Comparison of ENCODE assay signal across 14 cellular contexts in the genomic region with DNA sequence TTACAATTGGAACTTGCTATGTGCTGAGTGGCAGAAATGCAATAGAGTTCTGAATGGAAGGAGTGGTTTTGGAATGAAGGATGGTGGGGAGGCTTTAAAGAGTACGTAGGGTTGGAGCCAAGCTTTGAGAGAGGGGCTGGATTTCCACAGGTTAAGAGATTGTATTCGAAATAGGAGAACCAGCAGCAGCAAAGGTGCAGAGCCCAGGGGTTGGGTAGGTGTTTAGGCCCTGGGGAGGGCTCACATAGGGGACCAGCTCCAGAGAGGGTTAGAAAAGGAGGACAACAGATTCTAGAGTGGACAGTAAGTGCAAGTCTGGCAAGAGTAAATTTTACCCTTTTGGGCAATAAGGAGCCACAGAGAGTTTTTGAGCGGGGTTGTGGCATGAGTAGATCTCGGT.
DNase-seq lines count a peak whose midpoint lies in the region; ATAC-seq, FAIRE-seq and TF ChIP-seq lines count a peak whose summit lies in the region.
"Had no signal": no experiment of that assay in that cellular context is flagged by ENCODE, and none has a peak within 500 bp of the region (broad histone marks: within the 10 kb centered on the region; RNA-seq: fewer than 3 reads in every experiment).

No MANE protein-coding gene starts in this region.

- no peak overlapping the region for H4K91ac ChIP-seq in neuronal stem cell (ENCODE audit: low read depth, low read length, poor library complexity)

- no peak overlapping the region for H3K4me2 ChIP-seq in neuronal stem cell (ENCODE audit: insufficient read depth, low read length, poor library complexity, severe bottlenecking)
- no peak overlapping the region for H3K4me2 ChIP-seq in osteoblast (ENCODE audit: insufficient read depth, low read length)
- H3K4me2 ChIP-seq: BLaER1 treated with 17β-estradiol and CSF1 and Interleukin-3, amounts not matched to agents 10 nM and 100 nM had no signal

- TF ChIP-seq CTCF in right atrium auricular region (IDR thresholded peaks at IDR 0.05) = no peak
- no peak for TF ChIP-seq CTCF in GM20000 (IDR thresholded peaks at IDR 0.05; ENCODE audit: extremely low read depth, missing control alignments)
- no peak for TF ChIP-seq CTCF in osteoblast (IDR thresholded peaks at IDR 0.05; ENCODE audit: extremely low read depth, low read depth, low read length)

- H3K18ac ChIP-seq in neuronal stem cell (ENCODE audit: low read length) = peak overlapping the region; percentile 21

- H3K4me3 ChIP-seq in right atrium auricular region (no peak overlapping the region), neuronal stem cell (ENCODE audit: low read length in 2 of 2) (no peak overlapping the region), stomach smooth muscle (ENCODE audit: low read length in 2 of 2) (peak overlapping the region in 1 of 2 donors; percentile 29), osteoblast (ENCODE audit: insufficient read depth, low read length) (no peak overlapping the region)
- H3K4me3 ChIP-seq: BLaER1 treated with 17β-estradiol and CSF1 and Interleukin-3, amounts not matched to agents 10 nM and 100 nM had no signal

- H3K27me3 ChIP-seq in right atrium auricular region (no peaks in the 10 kb centered on the region), neuronal stem cell (ENCODE audit: control insufficient read depth in 3 of 3, insufficient read depth in 3 of 3, low read depth in 1 of 3, low read length in 3 of 3) (no peaks in the 10 kb centered on the region), stomach smooth muscle (ENCODE audit: control insufficient read depth in 1 of 2, insufficient read depth in 2 of 2, low read length in 2 of 2) (no peaks in the 10 kb centered on the region), osteoblast (ENCODE audit: insufficient read depth, low read length) (no peaks in the 10 kb centered on the region)
- H3K27me3 ChIP-seq: BLaER1 treated with 17β-estradiol and CSF1 and Interleukin-3, amounts not matched to agents 10 nM and 100 nM had no signal

- no peak overlapping the region for H2AK5ac ChIP-seq in neuronal stem cell (ENCODE audit: low read depth, low read length)

- H3K4me1 ChIP-seq in right atrium auricular region = peaks cover 0 to 15% of the 10 kb centered on the region in 2 donors
- H3K4me1 ChIP-seq in neuronal stem cell (ENCODE audit: control insufficient read depth in 2 of 2, insufficient read depth in 1 of 2, low read depth in 1 of 2, low read length in 2 of 2) = peaks cover 11 to 16% of the 10 kb centered on the region in 2 donors
- peaks cover 40% of the 10 kb centered on the region for H3K4me1 ChIP-seq in stomach smooth muscle (ENCODE audit: control insufficient read depth, insufficient read depth, low read length)
- peaks cover 25% of the 10 kb centered on the region for H3K4me1 ChIP-seq in osteoblast (ENCODE audit: insufficient read depth, low read length)

- no peak overlapping the region for H4K8ac ChIP-seq in neuronal stem cell (ENCODE audit: low read depth, low read length)

- peaks cover 0 to 12% of the 10 kb centered on the region in 2 donors for H3K9me3 ChIP-seq in right atrium auricular region
- H3K9me3 ChIP-seq in neuronal stem cell (replicated peaks in 1 of 2; ENCODE audit: control insufficient read depth in 2 of 2, insufficient read depth in 1 of 2, low read depth in 1 of 2, low read length in 2 of 2) = peaks cover 7 to 12% of the 10 kb centered on the region in 2 donors
- peaks cover 0 to 3% of the 10 kb centered on the region in 2 donors for H3K9me3 ChIP-seq in stomach smooth muscle (ENCODE audit: control insufficient read depth in 2 of 2, low read length in 2 of 2)
- H3K9me3 ChIP-seq in osteoblast (ENCODE audit: low read depth, low read length) = peaks cover 5% of the 10 kb centered on the region

- no peaks in the 10 kb centered on the region for H3K79me2 ChIP-seq in osteoblast (ENCODE audit: insufficient read depth, low read length)

- intact Hi-C loops in Right ventricle myocardium superior (cut with DNase I) = no loop called here

- H3K14ac ChIP-seq in neuronal stem cell (ENCODE audit: low read length) = no peak overlapping the region

- no peak overlapping the region for H2BK5ac ChIP-seq in neuronal stem cell (ENCODE audit: low read length)

- no peak for ATAC-seq in Right ventricle myocardium superior (ENCODE audit: poor library complexity)
- no peak for ATAC-seq in GM21515 (IDR thresholded peaks at IDR 0.05; ENCODE audit: unreplicated experiment)

- H3K27ac ChIP-seq in right atrium auricular region (peak overlapping the region in 1 of 2 donors; percentile 33), neuronal stem cell (replicated peaks; ENCODE audit: low read length) (peak overlapping the region; percentile 30), stomach smooth muscle (ENCODE audit: low read length) (peak overlapping the region; percentile 93), osteoblast (ENCODE audit: low read depth, low read length) (no peak overlapping the region)
- H3K27ac ChIP-seq: BLaER1 treated with 17β-estradiol and CSF1 and Interleukin-3, amounts not matched to agents 10 nM and 100 nM had no signal

- no peak overlapping the region for H3K9ac ChIP-seq in neuronal stem cell (ENCODE audit: low read depth, low read length, poor library complexity)
- H3K9ac ChIP-seq in stomach smooth muscle (ENCODE audit: low read length in 2 of 2) = peak overlapping the region; percentile 64
- H3K9ac ChIP-seq: BLaER1 treated with 17β-estradiol and CSF1 and Interleukin-3, amounts not matched to agents 10 nM and 100 nM had no signal

- WGBS in neuronal stem cell (ENCODE audit: extremely low coverage in 2 of 2, insufficient read length in 2 of 2, insufficient replicate concordance in 1 of 2), 2 donors = 100% methylated on average over 1 of the region's 4 CpGs; no CpG with 5 or more reads in 1 of the 2 donors

- no peak overlapping the region for H2BK15ac ChIP-seq in neuronal stem cell (ENCODE audit: low read length)

- FAIRE-seq in RCC 7860 (lab: Jason Lieb, UNC) = no peak
- FAIRE-seq: HTR-8/SVneo had no signal

- H2AFZ ChIP-seq in neuronal stem cell (ENCODE audit: low read length) (no peak overlapping the region), osteoblast (ENCODE audit: low read length) (no peak overlapping the region)

- H3K36me3 ChIP-seq in right atrium auricular region (no peaks in the 10 kb centered on the region), neuronal stem cell (replicated peaks in 1 of 2; ENCODE audit: control insufficient read depth in 2 of 2, insufficient read depth in 2 of 2, low read length in 2 of 2) (no peaks in the 10 kb centered on the region), stomach smooth muscle (ENCODE audit: control insufficient read depth in 2 of 2, insufficient read depth in 2 of 2, low read length in 2 of 2) (no peaks in the 10 kb centered on the region), osteoblast (ENCODE audit: insufficient read depth, low read length) (no peaks in the 10 kb centered on the region)
- H3K36me3 ChIP-seq: BLaER1 treated with 17β-estradiol and CSF1 and Interleukin-3, amounts not matched to agents 10 nM and 100 nM had no signal

- H2BK120ac ChIP-seq in neuronal stem cell (ENCODE audit: low read depth, low read length) = no peak overlapping the region

- peak; percentile 42 for DNase-seq in right atrium auricular region (ENCODE audit: low spot score)
- no peak for DNase-seq in Right ventricle myocardium superior
- no peak for DNase-seq in neuronal stem cell (ENCODE audit: low spot score)
- no peak for DNase-seq in GM20000 (ENCODE audit: low spot score)
- no peak for DNase-seq in RCC 7860 (ENCODE audit: low spot score)
- DNase-seq in osteoblast (ENCODE audit: insufficient read length, low spot score, missing footprints) = no peak
- DNase-seq: NCI-H2081 treated with DMSO at 0.1 percent for 48 hours, NCI-H226, NCI-H526 treated with DMSO at 0.1 percent for 48 hours, RPMI8226 had no signal

- H4K20me1 ChIP-seq in osteoblast (ENCODE audit: insufficient read depth, low read length) = no peaks in the 10 kb centered on the region
- H4K20me1 ChIP-seq: BLaER1 treated with 17β-estradiol and CSF1 and Interleukin-3, amounts not matched to agents 10 nM and 100 nM had no signal

- no peak overlapping the region for H3K23ac ChIP-seq in neuronal stem cell (ENCODE audit: low read depth, low read length, poor library complexity)

- H2BK12ac ChIP-seq in neuronal stem cell (ENCODE audit: low read length) = peak overlapping the region; percentile 67

- no peaks in the 10 kb centered on the region for H3K79me1 ChIP-seq in neuronal stem cell (ENCODE audit: low read depth, low read length)

- H3K4ac ChIP-seq in neuronal stem cell (ENCODE audit: low read length) = no peak overlapping the region
